ENCODE assay signal across 8 cellular contexts in the genomic region with DNA sequence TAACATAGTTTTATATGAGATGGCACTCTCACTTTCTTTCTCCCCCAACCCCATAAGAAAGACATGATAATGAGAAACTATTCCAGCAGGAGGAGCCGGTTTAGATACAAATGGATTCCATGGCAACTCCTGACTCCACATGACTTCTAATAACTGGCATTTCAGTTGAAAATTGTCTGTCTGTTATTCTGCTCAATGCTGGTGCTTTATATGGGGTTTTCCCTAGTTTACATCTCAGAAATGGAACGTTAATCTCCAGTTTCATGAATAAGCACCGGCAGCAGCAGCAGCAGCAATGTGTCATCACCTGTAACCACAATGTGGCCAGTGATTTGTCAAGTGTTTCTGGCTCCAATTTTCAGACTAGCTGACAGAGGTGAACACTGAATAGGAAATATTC. TPM values are rescaled to one million over a fixed set of nuclear protein-coding genes. Genes with fewer than 3 reads are reported as not detected.
DNase-seq lines count a peak whose midpoint lies in the region; ATAC-seq and TF ChIP-seq lines count a peak whose summit lies in the region.

No MANE protein-coding gene starts in this region.

- H3K27ac Mint-ChIP-seq in T-cell: no peak overlapping the region

- no peaks in the 10 kb centered on the region for H4K20me1 ChIP-seq in mammary epithelial cell (ENCODE audit: insufficient read depth, low read length)

- peaks cover 0 to 6% (median 3%) of the 10 kb centered on the region in 3 donors for H3K9me3 Mint-ChIP-seq in T-cell

- 0% methylated on average over 3 of the region's 3 CpGs for WGBS in mammary epithelial cell (ENCODE audit: low coverage, missing lambda C conversion rate)

- H3K4me3 Mint-ChIP-seq in T-cell: no peak overlapping the region

- no peak overlapping the region for H3K27ac ChIP-seq in mammary epithelial cell (ENCODE audit: insufficient read depth, low read depth, low read length)

- H2AFZ ChIP-seq in mammary epithelial cell (ENCODE audit: low read depth, low read length): no peak overlapping the region

- intact Hi-C loops in mammary epithelial cell (cut with micrococcal nuclease): loop anchor here (10.0 kb wide), 1 partner anchor 608 kb away; no protein-coding TSS in a partner anchor

- peaks cover 2 to 6% (median 5%) of the 10 kb centered on the region in 3 donors for H3K4me1 Mint-ChIP-seq in T-cell

- no TSS peak for BruUV-seq in mammary epithelial cell (replicated peaks; lab: Mats Ljungman, UMichigan)

- no peaks in the 10 kb centered on the region for H3K36me3 ChIP-seq in mammary epithelial cell (ENCODE audit: insufficient read depth, low read length)
- no peaks in the 10 kb centered on the region for H3K36me3 ChIP-seq in HAP-1 (replicated peaks)

- H3K9me3 ChIP-seq in mammary epithelial cell (replicated peaks; ENCODE audit: insufficient read depth, low read length) (peaks cover 2% of the 10 kb centered on the region), HAP-1 (no peaks in the 10 kb centered on the region)

- no peak overlapping the region for H3K9ac ChIP-seq in mammary epithelial cell (ENCODE audit: insufficient read depth, low read length)

- DNase-seq in mammary epithelial cell: peak; percentile 90
- no peak for DNase-seq in T-cell
- DNase-seq in HAP-1 (ENCODE audit: low spot score in 2 of 2): no peak
- DNase-seq in NCI-H2081 treated with DMSO at 0.1 percent for 48 hours (lab: John Stamatoyannopoulos, UW): no peak
- no peak for DNase-seq in GM10248 (ENCODE audit: extremely low spot score)

- H3K4me3 ChIP-seq in mammary epithelial cell (replicated peaks in 1 of 3; ENCODE audit: insufficient read depth in 1 of 3, low read depth in 2 of 3, low read length in 3 of 3) (no peak overlapping the region), HAP-1 (no peak overlapping the region)

- CTCF ChIA-PET in mammary epithelial cell (lab: Charles Lee; ENCODE audit: low non-redundant PET) (interaction anchor here (0.6 kb wide), 1 partner anchor 334 kb away, joined by 3 read pairs; no protein-coding TSS in a partner anchor), T-cell (lab: Charles Lee) (no interaction called here), GM10248 (lab: Yijun Ruan, JAX) (interaction anchor here (1.6 to 2.7 kb wide), 3 partner anchors 10 to 365 kb away, joined by 4 to 10 read pairs (median 8); no protein-coding TSS in a partner anchor)

- peaks cover 6% of the 10 kb centered on the region for H3K4me1 ChIP-seq in mammary epithelial cell (ENCODE audit: insufficient read depth, low read length)
- H3K4me1 ChIP-seq in HAP-1: no peaks in the 10 kb centered on the region

- dilution Hi-C loops in mammary epithelial cell (cut with HindIII; ENCODE audit: low sequenced_read_pairs): loop anchor here (25.0 kb wide), 1 partner anchor 360 kb away; no protein-coding TSS in a partner anchor

- H3K4me2 ChIP-seq in mammary epithelial cell (ENCODE audit: insufficient read depth, low read depth, low read length): peak overlapping the region; percentile 10

- peaks cover 16% of the 10 kb centered on the region for H3K27me3 ChIP-seq in mammary epithelial cell (ENCODE audit: insufficient read depth, low read length)
- no peaks in the 10 kb centered on the region for H3K27me3 ChIP-seq in HAP-1 (ENCODE audit: low read depth)

- peaks cover 73 to 75% of the 10 kb centered on the region in 2 donors for H3K27me3 Mint-ChIP-seq in T-cell

- ATAC-seq in GM18508 (IDR thresholded peaks at IDR 0.05; ENCODE audit: insufficient read depth, unreplicated experiment) (peak; percentile 71), GM21526 (IDR thresholded peaks at IDR 0.05; ENCODE audit: low FRiP score, unreplicated experiment) (peak; percentile 83), HG03520 (IDR thresholded peaks at IDR 0.05; ENCODE audit: unreplicated experiment) (peak; percentile 84), T-cell (replicated peaks in 1 of 4) (no peak)

- no peaks in the 10 kb centered on the region for H3K36me3 Mint-ChIP-seq in T-cell

- in situ Hi-C loops in mammary epithelial cell (cut with MboI; ENCODE audit: low sequenced_read_pairs in 2 of 2) (loop anchor here in 1 of 2 donors (10.0 kb wide), 1 partner anchor 148 kb away; no protein-coding TSS in a partner anchor), HAP-1 (cut with MboI; ENCODE audit: low sequenced_read_pairs) (no loop called here)

- POLR2A ChIA-PET in T-cell (lab: Charles Lee) (no interaction called here), GM10248 (lab: Yijun Ruan, JAX) (no interaction called here)

- H3K79me2 ChIP-seq in mammary epithelial cell (ENCODE audit: insufficient read depth, low read length): no peaks in the 10 kb centered on the region

- TF ChIP-seq CTCF in mammary epithelial cell (conservative IDR thresholded peaks at IDR 0.05 in 1 of 2, IDR thresholded peaks at IDR 0.05 in 1 of 2; ENCODE audit: extremely low read depth in 1 of 2, insufficient read depth in 1 of 2, low read depth in 1 of 2, low read length in 2 of 2) (peak in 1 of 2 donors; percentile 1), GM10248 (IDR thresholded peaks at IDR 0.05; ENCODE audit: control extremely low read depth, extremely low read depth, low read depth, missing control alignments) (no peak)

RNA-seq across cellular contexts. Expression of a gene that starts 8.0 kb away (rescaled TPM):
- total RNA-seq in mammary epithelial cell (under 1 TPM in 1 of 2 donors, not detected in 1; under 0.01 TPM), T-cell (not detected)
- not detected for polyA plus RNA-seq in mammary epithelial cell
- not detected for polyA minus RNA-seq in mammary epithelial cell

Comparison
In these comparisons a context has a peak if more than half of its experiments do, and no peak if none do; other contexts are left out.
1. ATAC-seq: peak in GM18508 (single experiment), GM21526 (single experiment) and HG03520 (single experiment); none in T-cell (0 of 4).
2. CTCF ChIA-PET loops: an anchor here in mammary epithelial cell (0.6 kb wide) and GM10248 (1.6 to 2.7 kb wide); none called in T-cell.